In genomic region chr22:21629262-21630149, GRCh38 we compare ENCODE assay signal across 9 cellular contexts. TPM values are rescaled to one million over a fixed set of nuclear protein-coding genes. Genes with fewer than 3 reads are reported as not detected.
A peak's percentile ranks its signal among the peaks of the same experiment; 100 is the strongest.
DNase-seq lines count a peak whose midpoint lies in the region; ATAC-seq, FAIRE-seq and TF ChIP-seq lines count a peak whose summit lies in the region.
"Had no signal": no experiment of that assay in that cellular context is flagged by ENCODE, and none has a peak within 500 bp of the region (broad histone marks: within the 10 kb centered on the region; RNA-seq: fewer than 3 reads in every experiment).

YDJC (minus strand) TSS chr22:21630022; CDS start chr22:21630014, 8 bp downstream.

- FAIRE-seq in kidney (lab: Jason Lieb, UNC): no peak
- FAIRE-seq: endometrium had no signal

- H3K4me1 ChIP-seq in kidney (ENCODE audit: control insufficient read depth in 1 of 2, insufficient read depth in 1 of 2, low read depth in 1 of 2, low read length in 2 of 2): peaks cover 3 to 5% of the 10 kb centered on the region in 2 donors

- peak; percentile 87 to 91 for DNase-seq in AML-193 (lab: John Stamatoyannopoulos, UW)
- DNase-seq in NCI-H446 (lab: John Stamatoyannopoulos, UW): peak; percentile 86 to 97
- peak; percentile 91 for DNase-seq in activated CD4-positive, CD25-positive, alpha-beta regulatory T cell treated with anti-CD3 and anti-CD28 coated beads, Interleukin-2, amount 50 U/mL, for 16 hours (ENCODE audit: low read depth, low spot score)
- DNase-seq in central memory CD4-positive, alpha-beta T cell: peak; percentile 93
- peak; percentile 97 for DNase-seq in kidney
- peak; percentile 91 to 93 for DNase-seq in stimulated activated CD4-positive, alpha-beta T cell treated with anti-CD3 and anti-CD28 coated beads, Interleukin-15, amount 100 ng/mL, for 1 hour (ENCODE audit: low read depth in 1 of 2, low spot score in 1 of 2)

- ATAC-seq in GM19043 (IDR thresholded peaks at IDR 0.05; ENCODE audit: low read depth, unreplicated experiment) (peak; percentile 59), HG03354 (IDR thresholded peaks at IDR 0.05; ENCODE audit: poor library complexity, severe bottlenecking, unreplicated experiment) (peak; percentile 82)

- no peaks in the 10 kb centered on the region for H3K9me3 ChIP-seq in kidney (ENCODE audit: control insufficient read depth in 1 of 2, low read length in 2 of 2)

- peak; percentile 56 for TF ChIP-seq CTCF in kidney (IDR thresholded peaks at IDR 0.05; ENCODE audit: borderline replicate concordance, extremely low read depth, insufficient read depth)

- intact Hi-C loops in kidney (cut with DNase I): no loop called here

- peak within 1 kb of the TSS; percentile 67 to 78 for H3K9ac ChIP-seq in kidney (ENCODE audit: low read length in 2 of 2)

- peak within 1 kb of the TSS; percentile 45 to 71 for H3K27ac ChIP-seq in kidney (ENCODE audit: low read depth in 2 of 2, low read length in 2 of 2)

- peak within 1 kb of the TSS; percentile 82 to 90 for H3K4me3 ChIP-seq in kidney (ENCODE audit: low read length in 2 of 2)

- peaks cover 0 to 5% of the 10 kb centered on the region in 2 donors for H3K36me3 ChIP-seq in kidney (ENCODE audit: control insufficient read depth in 1 of 2, insufficient read depth in 2 of 2, low read length in 2 of 2)

RNA-seq across cellular contexts. Expression of gene YDJC, which starts in this region (rescaled TPM):
- total RNA-seq in kidney: 24.7 TPM
- 28.2 TPM for polyA plus RNA-seq in kidney (ENCODE audit: insufficient read depth, low read depth, low replicate concordance)

Comparison
In these comparisons a context has a peak if more than half of its experiments do, and no peak if none do; other contexts are left out.
1. Peak in every context shown above with its lines: DNase-seq, ATAC-seq, H3K4me3 ChIP-seq and H3K27ac ChIP-seq.